Comparison of ENCODE assay signal across 20 cellular contexts in genomic region chr2:180573951-180574350, GRCh38.
DNase-seq lines count a peak whose midpoint lies in the region; ATAC-seq and TF ChIP-seq lines count a peak whose summit lies in the region.
"Had no signal": no experiment of that assay in that cellular context is flagged by ENCODE, and none has a peak within 500 bp of the region (broad histone marks: within the 10 kb centered on the region; RNA-seq: fewer than 3 reads in every experiment).

No MANE protein-coding gene starts in this region.

- no peak overlapping the region for H3K9ac ChIP-seq in mammary epithelial cell (ENCODE audit: insufficient read depth, low read length)
- H3K9ac ChIP-seq: neural progenitor cell had no signal

- H4K20me1 ChIP-seq in mammary epithelial cell (ENCODE audit: insufficient read depth, low read length), result no peaks in the 10 kb centered on the region

- 30% methylated on average over 3 of the region's 3 CpGs for WGBS in mammary epithelial cell (ENCODE audit: low coverage, missing lambda C conversion rate)

- CTCF ChIA-PET in mammary epithelial cell (lab: Charles Lee; ENCODE audit: low non-redundant PET), result no interaction called here
- CTCF ChIA-PET in activated CD4-positive, alpha-beta memory T cell treated with anti-CD3 and anti-CD28 coated beads, Interleukin-2, amount 10 ng/mL, durations not matched to agents 7 days and 5 days (lab: Charles Lee), result no interaction called here

- no peak overlapping the region for H2AFZ ChIP-seq in mammary epithelial cell (ENCODE audit: low read depth, low read length)
- H2AFZ ChIP-seq: neural progenitor cell had no signal

- BruUV-seq in mammary epithelial cell (replicated peaks; lab: Mats Ljungman, UMichigan), result no TSS peak

- H3K79me2 ChIP-seq in mammary epithelial cell (ENCODE audit: insufficient read depth, low read length), result no peaks in the 10 kb centered on the region

- no peak for ATAC-seq in GM21737 (IDR thresholded peaks at IDR 0.05; ENCODE audit: unreplicated experiment)
- ATAC-seq: CD8-positive, alpha-beta T cell; K562; Right ventricle myocardium inferior; stimulated activated effector memory CD8-positive, alpha-beta T cell treated with anti-CD3 and anti-CD28 coated beads, Interleukin-12 subunit alpha, Interleukin-12 subunit beta, amount 100 ng/mL, for 72 hours had no signal

- H3K4me3 Mint-ChIP-seq in endothelial cell (ENCODE audit: unreplicated experiment), result no peak overlapping the region
- no peak overlapping the region for H3K4me3 Mint-ChIP-seq in activated CD4-positive, alpha-beta memory T cell treated with anti-CD3 and anti-CD28 coated beads, Interleukin-2, amount 10 ng/mL, durations not matched to agents 7 days and 5 days
- H3K4me3 Mint-ChIP-seq: CD8-positive, alpha-beta T cell; memory B cell; neural progenitor cell; stimulated activated effector memory CD8-positive, alpha-beta T cell treated with anti-CD3 and anti-CD28 coated beads, Interleukin-12 subunit alpha, Interleukin-12 subunit beta, amount 100 ng/mL, for 72 hours; T-helper 2 cell treated with Interferon-gamma antibody and Interleukin-4, amounts not matched to agents 5 μg/mL and 100 μg/mL, for 36 hours had no signal

- no peaks in the 10 kb centered on the region for H3K9me3 ChIP-seq in mammary epithelial cell (replicated peaks; ENCODE audit: insufficient read depth, low read length)
- H3K9me3 ChIP-seq: adrenal gland, upper lobe of left lung had no signal

- H3K4me3 ChIP-seq in mammary epithelial cell (replicated peaks in 1 of 3; ENCODE audit: insufficient read depth in 1 of 3, low read depth in 2 of 3, low read length in 3 of 3), result no peak overlapping the region
- H3K4me3 ChIP-seq: adrenal gland, K562, neural progenitor cell, upper lobe of left lung had no signal

- H3K27me3 Mint-ChIP-seq in endothelial cell (ENCODE audit: unreplicated experiment), result no peaks in the 10 kb centered on the region
- peaks cover 1% of the 10 kb centered on the region for H3K27me3 Mint-ChIP-seq in activated CD4-positive, alpha-beta memory T cell treated with anti-CD3 and anti-CD28 coated beads, Interleukin-2, amount 10 ng/mL, durations not matched to agents 7 days and 5 days

- no peaks in the 10 kb centered on the region for H3K27me3 ChIP-seq in mammary epithelial cell (ENCODE audit: insufficient read depth, low read length)
- H3K27me3 ChIP-seq: adrenal gland, neural progenitor cell, upper lobe of left lung had no signal

- no peak for TF ChIP-seq CTCF in mammary epithelial cell (conservative IDR thresholded peaks at IDR 0.05 in 1 of 2, IDR thresholded peaks at IDR 0.05 in 1 of 2; ENCODE audit: extremely low read depth in 1 of 2, insufficient read depth in 1 of 2, low read depth in 1 of 2, low read length in 2 of 2)
- TF ChIP-seq CTCF in endothelial cell (IDR thresholded peaks at IDR 0.05; ENCODE audit: unreplicated experiment), result no peak

- DNase-seq in ELR (ENCODE audit: low read depth), result peak; percentile 90
- peak; percentile 17 for DNase-seq in NCI-H146 treated with DMSO at 0.1 percent for 48 hours (lab: John Stamatoyannopoulos, UW; ENCODE audit: unreplicated experiment)
- DNase-seq in mammary epithelial cell, result peak; percentile 88
- peak; percentile 65 for DNase-seq in renal cortical epithelial cell (ENCODE audit: low read depth)
- DNase-seq in NCI-H1694 treated with DMSO at 0.1 percent for 48 hours (lab: John Stamatoyannopoulos, UW), result no peak
- no peak for DNase-seq in endothelial cell (ENCODE audit: low spot score)
- no peak for DNase-seq in activated CD4-positive, alpha-beta memory T cell treated with anti-CD3 and anti-CD28 coated beads, Interleukin-2, amount 10 ng/mL, durations not matched to agents 7 days and 5 days
- DNase-seq: adrenal gland; CD8-positive, alpha-beta T cell; NCI-H1417 treated with DMSO at 0.1 percent for 48 hours; NCI-H524; stimulated activated CD4-positive, alpha-beta T cell treated with anti-CD3 and anti-CD28 coated beads, Interleukin-4, amount 100 ng/mL, for 4 hours; upper lobe of left lung had no signal

- dilution Hi-C loops in mammary epithelial cell (cut with HindIII; ENCODE audit: low sequenced_read_pairs), result no loop called here

- in situ Hi-C loops in mammary epithelial cell (cut with MboI; ENCODE audit: low sequenced_read_pairs in 2 of 2), result no loop called here

- no peaks in the 10 kb centered on the region for H3K36me3 Mint-ChIP-seq in endothelial cell (ENCODE audit: low read depth, unreplicated experiment)
- no peaks in the 10 kb centered on the region for H3K36me3 Mint-ChIP-seq in activated CD4-positive, alpha-beta memory T cell treated with anti-CD3 and anti-CD28 coated beads, Interleukin-2, amount 10 ng/mL, durations not matched to agents 7 days and 5 days (ENCODE audit: low read depth)
- H3K36me3 Mint-ChIP-seq: CD8-positive, alpha-beta T cell; memory B cell; neural progenitor cell; stimulated activated effector memory CD8-positive, alpha-beta T cell treated with anti-CD3 and anti-CD28 coated beads, Interleukin-12 subunit alpha, Interleukin-12 subunit beta, amount 100 ng/mL, for 72 hours had no signal

- intact Hi-C loops in mammary epithelial cell (cut with micrococcal nuclease), result no loop called here

- peak overlapping the region; percentile 41 for H3K4me2 ChIP-seq in mammary epithelial cell (ENCODE audit: insufficient read depth, low read depth, low read length)
- H3K4me2 ChIP-seq: neural progenitor cell had no signal

- no peaks in the 10 kb centered on the region for H3K36me3 ChIP-seq in mammary epithelial cell (ENCODE audit: insufficient read depth, low read length)
- H3K36me3 ChIP-seq: adrenal gland, neural progenitor cell, upper lobe of left lung had no signal

- H3K4me1 Mint-ChIP-seq in endothelial cell (ENCODE audit: unreplicated experiment), result peaks cover 8% of the 10 kb centered on the region
- no peaks in the 10 kb centered on the region for H3K4me1 Mint-ChIP-seq in activated CD4-positive, alpha-beta memory T cell treated with anti-CD3 and anti-CD28 coated beads, Interleukin-2, amount 10 ng/mL, durations not matched to agents 7 days and 5 days
- H3K4me1 Mint-ChIP-seq: memory B cell; neural progenitor cell; stimulated activated effector memory CD8-positive, alpha-beta T cell treated with anti-CD3 and anti-CD28 coated beads, Interleukin-12 subunit alpha, Interleukin-12 subunit beta, amount 100 ng/mL, for 72 hours had no signal

- peak overlapping the region; percentile 19 for H3K27ac ChIP-seq in mammary epithelial cell (ENCODE audit: insufficient read depth, low read depth, low read length)
- H3K27ac ChIP-seq: adrenal gland, neural progenitor cell, upper lobe of left lung had no signal

- peaks cover 8% of the 10 kb centered on the region for H3K4me1 ChIP-seq in mammary epithelial cell (ENCODE audit: insufficient read depth, low read length)
- H3K4me1 ChIP-seq: adrenal gland, neural progenitor cell, upper lobe of left lung had no signal

- no peaks in the 10 kb centered on the region for H3K9me3 Mint-ChIP-seq in endothelial cell (ENCODE audit: unreplicated experiment)
- no peaks in the 10 kb centered on the region for H3K9me3 Mint-ChIP-seq in activated CD4-positive, alpha-beta memory T cell treated with anti-CD3 and anti-CD28 coated beads, Interleukin-2, amount 10 ng/mL, durations not matched to agents 7 days and 5 days
- H3K9me3 Mint-ChIP-seq: CD8-positive, alpha-beta T cell; memory B cell; neural progenitor cell; stimulated activated effector memory CD8-positive, alpha-beta T cell treated with anti-CD3 and anti-CD28 coated beads, Interleukin-12 subunit alpha, Interleukin-12 subunit beta, amount 100 ng/mL, for 72 hours; T-helper 2 cell treated with Interferon-gamma antibody and Interleukin-4, amounts not matched to agents 5 μg/mL and 100 μg/mL, for 36 hours had no signal

- no peak overlapping the region for H3K27ac Mint-ChIP-seq in endothelial cell (ENCODE audit: unreplicated experiment)
- no peak overlapping the region for H3K27ac Mint-ChIP-seq in activated CD4-positive, alpha-beta memory T cell treated with anti-CD3 and anti-CD28 coated beads, Interleukin-2, amount 10 ng/mL, durations not matched to agents 7 days and 5 days
- H3K27ac Mint-ChIP-seq: CD8-positive, alpha-beta T cell; memory B cell; neural progenitor cell; stimulated activated effector memory CD8-positive, alpha-beta T cell treated with anti-CD3 and anti-CD28 coated beads, Interleukin-12 subunit alpha, Interleukin-12 subunit beta, amount 100 ng/mL, for 72 hours; T-helper 2 cell treated with Interferon-gamma antibody and Interleukin-4, amounts not matched to agents 5 μg/mL and 100 μg/mL, for 36 hours had no signal

- POLR2A ChIA-PET in activated CD4-positive, alpha-beta memory T cell treated with anti-CD3 and anti-CD28 coated beads, Interleukin-2, amount 10 ng/mL, durations not matched to agents 7 days and 5 days (lab: Charles Lee), result no interaction called here

Comparison
In these comparisons a context has a peak if more than half of its experiments do, and no peak if none do; other contexts are left out.
1. DNase-seq: peak in ELR (single experiment), NCI-H146 treated with DMSO at 0.1 percent for 48 hours (single experiment), mammary epithelial cell (single experiment) and renal cortical epithelial cell (single experiment); none in NCI-H1694 treated with DMSO at 0.1 percent for 48 hours (single experiment), endothelial cell (single experiment) and activated CD4-positive, alpha-beta memory T cell treated with anti-CD3 and anti-CD28 coated beads, Interleukin-2, amount 10 ng/mL, durations not matched to agents 7 days and 5 days (single experiment).